ENCODE assay signal across 1 cellular context in genomic region chr4:98260579-98261290, GRCh38.
A peak's percentile ranks its signal among the peaks of the same experiment; 100 is the strongest.
TF ChIP-seq lines count a peak whose summit lies in the region.

No MANE protein-coding gene starts in this region.

TF ChIP-seq in HepG2, 621 proteins besides CTCF, POLR2A, EP300 and RAD21 (continued from another document and continues in another):
- TF ChIP-seq RERE (CRISPR knock-in tag; IDR thresholded peaks at IDR 0.05; ENCODE audit: low read depth) (no peak), U2AF1 (optimal IDR thresholded peaks at IDR 0.05; ENCODE audit: low read depth, low read length) (no peak), TCF12 (IDR thresholded peaks at IDR 0.05) (no peak), TCF12 (CRISPR knock-in tag; IDR thresholded peaks at IDR 0.05) (peak; percentile 73; the same call in 1 of the 2 replicates), FOXA3 (CRISPR knock-in tag; IDR thresholded peaks at IDR 0.05) (peak; percentile 60), ZNF564 (CRISPR knock-in tag; IDR thresholded peaks at IDR 0.05) (peak; percentile 87), ZNF235 (CRISPR knock-in tag; IDR thresholded peaks at IDR 0.05; ENCODE audit: borderline replicate concordance) (peak; percentile 80; the same call in 1 of the 2 replicates), ZNF430 (CRISPR knock-in tag; IDR thresholded peaks at IDR 0.05) (peak; percentile 39; the same call in 1 of the 2 replicates), MED8 (CRISPR knock-in tag; IDR thresholded peaks at IDR 0.05; ENCODE audit: insufficient replicate concordance) (peak; percentile 55), GPBP1L1 (CRISPR knock-in tag; IDR thresholded peaks at IDR 0.05) (no peak), ZNF256 (CRISPR knock-in tag; conservative IDR thresholded peaks at IDR 0.05) (no peak; the same call in 1 of the 2 replicates), SP2 (CRISPR knock-in tag; IDR thresholded peaks at IDR 0.05) (no peak), ZMAT5 (CRISPR knock-in tag; IDR thresholded peaks at IDR 0.05; ENCODE audit: borderline replicate concordance, low read depth) (no peak), HDAC2 (CRISPR knock-in tag; IDR thresholded peaks at IDR 0.05) (no peak), ZNF33B (CRISPR knock-in tag; IDR thresholded peaks at IDR 0.05) (0 out of 2 replicates have a peak, but pooled peaks have one; percentile 57), ZNF432 (CRISPR knock-in tag; IDR thresholded peaks at IDR 0.05; ENCODE audit: borderline replicate concordance) (0 out of 2 replicates have a peak, but pooled peaks have one; percentile 53), MLXIP (CRISPR knock-in tag; IDR thresholded peaks at IDR 0.05; ENCODE audit: borderline replicate concordance) (no peak), LCORL (IDR thresholded peaks at IDR 0.05) (no peak), LCORL (CRISPR knock-in tag; IDR thresholded peaks at IDR 0.05) (no peak; the same call in 1 of the 2 replicates), RORA (CRISPR knock-in tag; IDR thresholded peaks at IDR 0.05) (no peak), SETDB1 (CRISPR knock-in tag; IDR thresholded peaks at IDR 0.05; ENCODE audit: borderline replicate concordance) (no peak), RFXAP (CRISPR knock-in tag; IDR thresholded peaks at IDR 0.05; ENCODE audit: borderline replicate concordance) (no peak), ZSCAN12 (CRISPR knock-in tag; IDR thresholded peaks at IDR 0.05) (no peak; the same call in none of the 2 replicates), HOMEZ (CRISPR knock-in tag; IDR thresholded peaks at IDR 0.05; ENCODE audit: low read depth) (no peak), EEA1 (CRISPR knock-in tag; IDR thresholded peaks at IDR 0.05; ENCODE audit: borderline replicate concordance) (peak; percentile 16; the same call in 1 of the 2 replicates), HMG20B (CRISPR knock-in tag; conservative IDR thresholded peaks at IDR 0.05) (0 out of 2 replicates have a peak, but pooled peaks have one; percentile 17), RNF219 (CRISPR knock-in tag; IDR thresholded peaks at IDR 0.05) (0 out of 2 replicates have a peak, but pooled peaks have one; percentile 81), ZNF761 (CRISPR knock-in tag; conservative IDR thresholded peaks at IDR 0.05) (0 out of 2 replicates have a peak, but pooled peaks have one; percentile 17), ZNF121 (CRISPR knock-in tag; IDR thresholded peaks at IDR 0.05) (no peak), ONECUT2 (CRISPR knock-in tag; IDR thresholded peaks at IDR 0.05) (no peak), ZBTB26 (CRISPR knock-in tag; IDR thresholded peaks at IDR 0.05; ENCODE audit: borderline replicate concordance) (peak; percentile 65), SP4 (CRISPR knock-in tag; IDR thresholded peaks at IDR 0.05) (peak; percentile 7; the same call in 1 of the 2 replicates), PLSCR1 (CRISPR knock-in tag; IDR thresholded peaks at IDR 0.05; ENCODE audit: borderline replicate concordance) (peak; percentile 92; the same call in 1 of the 2 replicates), SRSF4 (IDR thresholded peaks at IDR 0.05; ENCODE audit: low read depth, low read length, poor library complexity, severe bottlenecking) (no peak), TOE1 (CRISPR knock-in tag; IDR thresholded peaks at IDR 0.05) (no peak), SMARCC2 (IDR thresholded peaks at IDR 0.05) (no peak), ZHX1 (CRISPR knock-in tag; IDR thresholded peaks at IDR 0.05; ENCODE audit: low read depth) (peak; percentile 82; the same call in 1 of the 2 replicates), PRPF4 (IDR thresholded peaks at IDR 0.05; ENCODE audit: low read depth, low read length, poor library complexity, severe bottlenecking) (no peak), HNRNPL (IDR thresholded peaks at IDR 0.05; ENCODE audit: low read depth, low read length) (0 out of 2 replicates have a peak, but pooled peaks have one; percentile 8), ATAD3A (CRISPR knock-in tag; IDR thresholded peaks at IDR 0.05) (no peak), AKAP8 (CRISPR knock-in tag; IDR thresholded peaks at IDR 0.05) (no peak), MAFG (CRISPR knock-in tag; IDR thresholded peaks at IDR 0.05) (no peak), RARG (CRISPR knock-in tag; IDR thresholded peaks at IDR 0.05; ENCODE audit: low read depth) (no peak), AGO2 (optimal IDR thresholded peaks at IDR 0.05; ENCODE audit: low read depth, low read length) (peak; percentile 96)
